ENCODE assay signal across 1 cellular context in genomic region chr14:68936476-68936875, GRCh38.
TF ChIP-seq lines count a peak whose summit lies in the region.

No MANE protein-coding gene starts in this region.

TF ChIP-seq in H1, 55 proteins besides CTCF, POLR2A, EP300 and RAD21 (continued from another document):
- TF ChIP-seq CHD7 (IDR thresholded peaks at IDR 0.05; ENCODE audit: insufficient replicate concordance, low read length), result no peak
TF ChIP-seq in H1: peak in this region for 0.
